ENCODE assay signal across 1 cellular context in the genomic region with DNA sequence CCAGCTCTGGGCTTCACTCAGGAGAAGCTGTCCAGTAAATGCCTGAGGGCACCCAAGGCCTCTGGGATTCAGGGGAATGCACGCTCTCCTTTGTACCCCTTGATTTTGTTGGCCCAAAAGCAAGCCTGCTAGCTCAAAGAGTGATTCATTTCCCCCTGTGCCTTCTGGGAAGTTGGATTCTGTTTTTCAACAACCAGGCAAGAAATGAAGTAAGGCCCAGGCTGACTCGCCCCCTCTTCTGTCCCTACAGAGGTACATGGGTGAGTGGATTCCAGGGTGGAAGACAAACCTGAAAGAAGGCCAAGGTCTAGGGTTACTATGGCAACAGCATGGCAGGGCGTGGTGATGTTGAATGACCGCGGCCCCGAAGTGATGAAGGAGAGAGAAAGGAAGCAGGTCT.
TF ChIP-seq lines count a peak whose summit lies in the region.

No MANE protein-coding gene starts in this region.

TF ChIP-seq in HepG2, 621 proteins besides CTCF, POLR2A, EP300 and RAD21 (continued from another document and continues in another):
- TF ChIP-seq, protein P1, sequence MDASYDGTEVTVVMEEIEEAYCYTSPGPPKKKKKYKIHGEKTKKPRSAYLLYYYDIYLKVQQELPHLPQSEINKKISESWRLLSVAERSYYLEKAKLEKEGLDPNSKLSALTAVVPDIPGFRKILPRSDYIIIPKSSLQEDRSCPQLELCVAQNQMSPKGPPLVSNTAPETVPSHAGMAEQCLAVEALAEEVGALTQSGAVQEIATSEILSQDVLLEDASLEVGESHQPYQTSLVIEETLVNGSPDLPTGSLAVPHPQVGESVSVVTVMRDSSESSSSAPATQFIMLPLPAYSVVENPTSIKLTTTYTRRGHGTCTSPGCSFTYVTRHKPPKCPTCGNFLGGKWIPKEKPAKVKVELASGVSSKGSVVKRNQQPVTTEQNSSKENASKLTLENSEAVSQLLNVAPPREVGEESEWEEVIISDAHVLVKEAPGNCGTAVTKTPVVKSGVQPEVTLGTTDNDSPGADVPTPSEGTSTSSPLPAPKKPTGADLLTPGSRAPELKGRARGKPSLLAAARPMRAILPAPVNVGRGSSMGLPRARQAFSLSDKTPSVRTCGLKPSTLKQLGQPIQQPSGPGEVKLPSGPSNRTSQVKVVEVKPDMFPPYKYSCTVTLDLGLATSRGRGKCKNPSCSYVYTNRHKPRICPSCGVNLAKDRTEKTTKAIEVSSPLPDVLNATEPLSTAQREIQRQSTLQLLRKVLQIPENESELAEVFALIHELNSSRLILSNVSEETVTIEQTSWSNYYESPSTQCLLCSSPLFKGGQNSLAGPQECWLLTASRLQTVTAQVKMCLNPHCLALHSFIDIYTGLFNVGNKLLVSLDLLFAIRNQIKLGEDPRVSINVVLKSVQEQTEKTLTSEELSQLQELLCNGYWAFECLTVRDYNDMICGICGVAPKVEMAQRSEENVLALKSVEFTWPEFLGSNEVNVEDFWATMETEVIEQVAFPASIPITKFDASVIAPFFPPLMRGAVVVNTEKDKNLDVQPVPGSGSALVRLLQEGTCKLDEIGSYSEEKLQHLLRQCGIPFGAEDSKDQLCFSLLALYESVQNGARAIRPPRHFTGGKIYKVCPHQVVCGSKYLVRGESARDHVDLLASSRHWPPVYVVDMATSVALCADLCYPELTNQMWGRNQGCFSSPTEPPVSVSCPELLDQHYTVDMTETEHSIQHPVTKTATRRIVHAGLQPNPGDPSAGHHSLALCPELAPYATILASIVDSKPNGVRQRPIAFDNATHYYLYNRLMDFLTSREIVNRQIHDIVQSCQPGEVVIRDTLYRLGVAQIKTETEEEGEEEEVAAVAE (CRISPR knock-in tag; IDR thresholded peaks at IDR 0.05; ENCODE audit: borderline replicate concordance): peak; percentile 39; the same call in 1 of the 2 replicates
- TF ChIP-seq MYNN (CRISPR knock-in tag; IDR thresholded peaks at IDR 0.05; ENCODE audit: low read depth) (0 out of 2 replicates have a peak, but pooled peaks have one; percentile 34), RFX3 (CRISPR knock-in tag; IDR thresholded peaks at IDR 0.05) (peak; percentile 65), HMGA1 (CRISPR knock-in tag; conservative IDR thresholded peaks at IDR 0.05) (no peak), RARA (CRISPR knock-in tag; IDR thresholded peaks at IDR 0.05) (peak; percentile 29; the same call in 1 of the 2 replicates), SMARCE1 (IDR thresholded peaks at IDR 0.05; ENCODE audit: borderline replicate concordance) (no peak), CC2D1A (CRISPR knock-in tag; IDR thresholded peaks at IDR 0.05) (0 out of 2 replicates have a peak, but pooled peaks have one; percentile 8), POLR2AphosphoS5 (IDR thresholded peaks at IDR 0.05; ENCODE audit: low read depth, low read length) (no peak), ADNP (CRISPR knock-in tag; IDR thresholded peaks at IDR 0.05) (no peak), RFX1 (IDR thresholded peaks at IDR 0.05) (peak; percentile 55), ZNF713 (CRISPR knock-in tag; IDR thresholded peaks at IDR 0.05) (no peak), TBP (CRISPR knock-in tag; IDR thresholded peaks at IDR 0.05) (no peak), FOXK1 (CRISPR knock-in tag; IDR thresholded peaks at IDR 0.05; ENCODE audit: borderline replicate concordance, low read depth) (no peak), ZNF644 (CRISPR knock-in tag; IDR thresholded peaks at IDR 0.05; ENCODE audit: low read depth) (0 out of 2 replicates have a peak, but pooled peaks have one; percentile 26), FOSL2 (CRISPR knock-in tag; IDR thresholded peaks at IDR 0.05) (peak; percentile 48; the same call in 1 of the 2 replicates), ZNF343 (CRISPR knock-in tag; IDR thresholded peaks at IDR 0.05) (no peak), ZNF75D (CRISPR knock-in tag; IDR thresholded peaks at IDR 0.05; ENCODE audit: borderline replicate concordance) (no peak), ZNF772 (CRISPR knock-in tag; IDR thresholded peaks at IDR 0.05) (0 out of 2 replicates have a peak, but pooled peaks have one; percentile 6), REPIN1 (CRISPR knock-in tag; IDR thresholded peaks at IDR 0.05; ENCODE audit: borderline replicate concordance, low read depth) (no peak), NR2F6 (IDR thresholded peaks at IDR 0.05) (no peak), NR2F6 (CRISPR knock-in tag; IDR thresholded peaks at IDR 0.05) (no peak), ZNF569 (CRISPR knock-in tag; IDR thresholded peaks at IDR 0.05; ENCODE audit: borderline replicate concordance) (no peak), CREM (IDR thresholded peaks at IDR 0.05) (no peak), CREM (CRISPR knock-in tag; IDR thresholded peaks at IDR 0.05) (no peak), NFE2L1 (CRISPR knock-in tag; IDR thresholded peaks at IDR 0.05; ENCODE audit: borderline replicate concordance) (no peak), NR2C2 (CRISPR knock-in tag; IDR thresholded peaks at IDR 0.05; ENCODE audit: borderline replicate concordance) (no peak), MAZ (IDR thresholded peaks at IDR 0.05; ENCODE audit: borderline replicate concordance, low read depth, low read length) (no peak), MAZ (CRISPR knock-in tag; IDR thresholded peaks at IDR 0.05; ENCODE audit: low read depth) (peak; percentile 3; the same call in 1 of the 2 replicates)
- TF ChIP-seq, protein P2, sequence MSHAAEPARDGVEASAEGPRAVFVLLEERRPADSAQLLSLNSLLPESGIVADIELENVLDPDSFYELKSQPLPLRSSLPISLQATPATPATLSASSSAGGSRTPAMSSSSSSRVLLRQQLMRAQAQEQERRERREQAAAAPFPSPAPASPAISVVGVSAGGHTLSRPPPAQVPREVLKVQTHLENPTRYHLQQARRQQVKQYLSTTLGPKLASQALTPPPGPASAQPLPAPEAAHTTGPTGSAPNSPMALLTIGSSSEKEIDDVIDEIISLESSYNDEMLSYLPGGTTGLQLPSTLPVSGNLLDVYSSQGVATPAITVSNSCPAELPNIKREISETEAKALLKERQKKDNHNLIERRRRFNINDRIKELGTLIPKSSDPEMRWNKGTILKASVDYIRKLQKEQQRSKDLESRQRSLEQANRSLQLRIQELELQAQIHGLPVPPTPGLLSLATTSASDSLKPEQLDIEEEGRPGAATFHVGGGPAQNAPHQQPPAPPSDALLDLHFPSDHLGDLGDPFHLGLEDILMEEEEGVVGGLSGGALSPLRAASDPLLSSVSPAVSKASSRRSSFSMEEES (CRISPR knock-in tag; IDR thresholded peaks at IDR 0.05): 0 out of 2 replicates have a peak, but pooled peaks have one; percentile 27
- TF ChIP-seq, protein P3, sequence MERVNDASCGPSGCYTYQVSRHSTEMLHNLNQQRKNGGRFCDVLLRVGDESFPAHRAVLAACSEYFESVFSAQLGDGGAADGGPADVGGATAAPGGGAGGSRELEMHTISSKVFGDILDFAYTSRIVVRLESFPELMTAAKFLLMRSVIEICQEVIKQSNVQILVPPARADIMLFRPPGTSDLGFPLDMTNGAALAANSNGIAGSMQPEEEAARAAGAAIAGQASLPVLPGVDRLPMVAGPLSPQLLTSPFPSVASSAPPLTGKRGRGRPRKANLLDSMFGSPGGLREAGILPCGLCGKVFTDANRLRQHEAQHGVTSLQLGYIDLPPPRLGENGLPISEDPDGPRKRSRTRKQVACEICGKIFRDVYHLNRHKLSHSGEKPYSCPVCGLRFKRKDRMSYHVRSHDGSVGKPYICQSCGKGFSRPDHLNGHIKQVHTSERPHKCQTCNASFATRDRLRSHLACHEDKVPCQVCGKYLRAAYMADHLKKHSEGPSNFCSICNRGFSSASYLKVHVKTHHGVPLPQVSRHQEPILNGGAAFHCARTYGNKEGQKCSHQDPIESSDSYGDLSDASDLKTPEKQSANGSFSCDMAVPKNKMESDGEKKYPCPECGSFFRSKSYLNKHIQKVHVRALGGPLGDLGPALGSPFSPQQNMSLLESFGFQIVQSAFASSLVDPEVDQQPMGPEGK (CRISPR knock-in tag; IDR thresholded peaks at IDR 0.05): no peak
- TF ChIP-seq, protein P4, sequence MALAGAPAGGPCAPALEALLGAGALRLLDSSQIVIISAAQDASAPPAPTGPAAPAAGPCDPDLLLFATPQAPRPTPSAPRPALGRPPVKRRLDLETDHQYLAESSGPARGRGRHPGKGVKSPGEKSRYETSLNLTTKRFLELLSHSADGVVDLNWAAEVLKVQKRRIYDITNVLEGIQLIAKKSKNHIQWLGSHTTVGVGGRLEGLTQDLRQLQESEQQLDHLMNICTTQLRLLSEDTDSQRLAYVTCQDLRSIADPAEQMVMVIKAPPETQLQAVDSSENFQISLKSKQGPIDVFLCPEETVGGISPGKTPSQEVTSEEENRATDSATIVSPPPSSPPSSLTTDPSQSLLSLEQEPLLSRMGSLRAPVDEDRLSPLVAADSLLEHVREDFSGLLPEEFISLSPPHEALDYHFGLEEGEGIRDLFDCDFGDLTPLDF (CRISPR knock-in tag; IDR thresholded peaks at IDR 0.05): no peak
- TF ChIP-seq, protein P5, sequence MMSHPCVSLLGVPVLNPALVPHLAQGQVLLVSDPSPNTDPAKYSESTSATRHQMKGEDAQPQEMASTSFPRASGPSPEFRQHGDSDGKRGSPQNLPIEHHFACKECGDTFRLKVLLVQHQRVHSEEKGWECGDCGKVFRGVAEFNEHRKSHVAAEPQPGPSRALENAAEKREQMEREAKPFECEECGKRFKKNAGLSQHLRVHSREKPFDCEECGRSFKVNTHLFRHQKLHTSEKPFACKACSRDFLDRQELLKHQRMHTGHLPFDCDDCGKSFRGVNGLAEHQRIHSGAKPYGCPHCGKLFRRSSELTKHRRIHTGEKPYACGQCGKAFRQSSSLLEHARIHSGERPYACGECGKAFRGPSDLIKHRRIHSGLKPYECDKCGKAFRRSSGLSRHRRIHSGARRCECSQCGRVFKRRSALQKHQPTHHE (CRISPR knock-in tag; IDR thresholded peaks at IDR 0.05; ENCODE audit: borderline replicate concordance): no peak
- TF ChIP-seq, protein P6, sequence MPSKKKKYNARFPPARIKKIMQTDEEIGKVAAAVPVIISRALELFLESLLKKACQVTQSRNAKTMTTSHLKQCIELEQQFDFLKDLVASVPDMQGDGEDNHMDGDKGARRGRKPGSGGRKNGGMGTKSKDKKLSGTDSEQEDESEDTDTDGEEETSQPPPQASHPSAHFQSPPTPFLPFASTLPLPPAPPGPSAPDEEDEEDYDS (CRISPR knock-in tag; IDR thresholded peaks at IDR 0.05): peak; percentile 38; the same call in 1 of the 2 replicates
- TF ChIP-seq, protein P7, sequence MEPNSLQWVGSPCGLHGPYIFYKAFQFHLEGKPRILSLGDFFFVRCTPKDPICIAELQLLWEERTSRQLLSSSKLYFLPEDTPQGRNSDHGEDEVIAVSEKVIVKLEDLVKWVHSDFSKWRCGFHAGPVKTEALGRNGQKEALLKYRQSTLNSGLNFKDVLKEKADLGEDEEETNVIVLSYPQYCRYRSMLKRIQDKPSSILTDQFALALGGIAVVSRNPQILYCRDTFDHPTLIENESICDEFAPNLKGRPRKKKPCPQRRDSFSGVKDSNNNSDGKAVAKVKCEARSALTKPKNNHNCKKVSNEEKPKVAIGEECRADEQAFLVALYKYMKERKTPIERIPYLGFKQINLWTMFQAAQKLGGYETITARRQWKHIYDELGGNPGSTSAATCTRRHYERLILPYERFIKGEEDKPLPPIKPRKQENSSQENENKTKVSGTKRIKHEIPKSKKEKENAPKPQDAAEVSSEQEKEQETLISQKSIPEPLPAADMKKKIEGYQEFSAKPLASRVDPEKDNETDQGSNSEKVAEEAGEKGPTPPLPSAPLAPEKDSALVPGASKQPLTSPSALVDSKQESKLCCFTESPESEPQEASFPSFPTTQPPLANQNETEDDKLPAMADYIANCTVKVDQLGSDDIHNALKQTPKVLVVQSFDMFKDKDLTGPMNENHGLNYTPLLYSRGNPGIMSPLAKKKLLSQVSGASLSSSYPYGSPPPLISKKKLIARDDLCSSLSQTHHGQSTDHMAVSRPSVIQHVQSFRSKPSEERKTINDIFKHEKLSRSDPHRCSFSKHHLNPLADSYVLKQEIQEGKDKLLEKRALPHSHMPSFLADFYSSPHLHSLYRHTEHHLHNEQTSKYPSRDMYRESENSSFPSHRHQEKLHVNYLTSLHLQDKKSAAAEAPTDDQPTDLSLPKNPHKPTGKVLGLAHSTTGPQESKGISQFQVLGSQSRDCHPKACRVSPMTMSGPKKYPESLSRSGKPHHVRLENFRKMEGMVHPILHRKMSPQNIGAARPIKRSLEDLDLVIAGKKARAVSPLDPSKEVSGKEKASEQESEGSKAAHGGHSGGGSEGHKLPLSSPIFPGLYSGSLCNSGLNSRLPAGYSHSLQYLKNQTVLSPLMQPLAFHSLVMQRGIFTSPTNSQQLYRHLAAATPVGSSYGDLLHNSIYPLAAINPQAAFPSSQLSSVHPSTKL (CRISPR knock-in tag; IDR thresholded peaks at IDR 0.05): 0 out of 2 replicates have a peak, but pooled peaks have one; percentile 12
- TF ChIP-seq, protein P8, sequence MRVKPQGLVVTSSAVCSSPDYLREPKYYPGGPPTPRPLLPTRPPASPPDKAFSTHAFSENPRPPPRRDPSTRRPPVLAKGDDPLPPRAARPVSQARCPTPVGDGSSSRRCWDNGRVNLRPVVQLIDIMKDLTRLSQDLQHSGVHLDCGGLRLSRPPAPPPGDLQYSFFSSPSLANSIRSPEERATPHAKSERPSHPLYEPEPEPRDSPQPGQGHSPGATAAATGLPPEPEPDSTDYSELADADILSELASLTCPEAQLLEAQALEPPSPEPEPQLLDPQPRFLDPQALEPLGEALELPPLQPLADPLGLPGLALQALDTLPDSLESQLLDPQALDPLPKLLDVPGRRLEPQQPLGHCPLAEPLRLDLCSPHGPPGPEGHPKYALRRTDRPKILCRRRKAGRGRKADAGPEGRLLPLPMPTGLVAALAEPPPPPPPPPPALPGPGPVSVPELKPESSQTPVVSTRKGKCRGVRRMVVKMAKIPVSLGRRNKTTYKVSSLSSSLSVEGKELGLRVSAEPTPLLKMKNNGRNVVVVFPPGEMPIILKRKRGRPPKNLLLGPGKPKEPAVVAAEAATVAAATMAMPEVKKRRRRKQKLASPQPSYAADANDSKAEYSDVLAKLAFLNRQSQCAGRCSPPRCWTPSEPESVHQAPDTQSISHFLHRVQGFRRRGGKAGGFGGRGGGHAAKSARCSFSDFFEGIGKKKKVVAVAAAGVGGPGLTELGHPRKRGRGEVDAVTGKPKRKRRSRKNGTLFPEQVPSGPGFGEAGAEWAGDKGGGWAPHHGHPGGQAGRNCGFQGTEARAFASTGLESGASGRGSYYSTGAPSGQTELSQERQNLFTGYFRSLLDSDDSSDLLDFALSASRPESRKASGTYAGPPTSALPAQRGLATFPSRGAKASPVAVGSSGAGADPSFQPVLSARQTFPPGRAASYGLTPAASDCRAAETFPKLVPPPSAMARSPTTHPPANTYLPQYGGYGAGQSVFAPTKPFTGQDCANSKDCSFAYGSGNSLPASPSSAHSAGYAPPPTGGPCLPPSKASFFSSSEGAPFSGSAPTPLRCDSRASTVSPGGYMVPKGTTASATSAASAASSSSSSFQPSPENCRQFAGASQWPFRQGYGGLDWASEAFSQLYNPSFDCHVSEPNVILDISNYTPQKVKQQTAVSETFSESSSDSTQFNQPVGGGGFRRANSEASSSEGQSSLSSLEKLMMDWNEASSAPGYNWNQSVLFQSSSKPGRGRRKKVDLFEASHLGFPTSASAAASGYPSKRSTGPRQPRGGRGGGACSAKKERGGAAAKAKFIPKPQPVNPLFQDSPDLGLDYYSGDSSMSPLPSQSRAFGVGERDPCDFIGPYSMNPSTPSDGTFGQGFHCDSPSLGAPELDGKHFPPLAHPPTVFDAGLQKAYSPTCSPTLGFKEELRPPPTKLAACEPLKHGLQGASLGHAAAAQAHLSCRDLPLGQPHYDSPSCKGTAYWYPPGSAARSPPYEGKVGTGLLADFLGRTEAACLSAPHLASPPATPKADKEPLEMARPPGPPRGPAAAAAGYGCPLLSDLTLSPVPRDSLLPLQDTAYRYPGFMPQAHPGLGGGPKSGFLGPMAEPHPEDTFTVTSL (CRISPR knock-in tag; IDR thresholded peaks at IDR 0.05; ENCODE audit: borderline replicate concordance): no peak
